22 cellular contexts compared by ENCODE assay signal in genomic region chr6:42460892-42461291, GRCh38.
"Had no signal": no experiment of that assay in that cellular context is flagged by ENCODE, and none has a peak within 500 bp of the region (broad histone marks: within the 10 kb centered on the region; RNA-seq: fewer than 3 reads in every experiment).

No MANE protein-coding gene starts in this region.

- H3K27me3 ChIP-seq: brain microvascular endothelial cell, upper lobe of left lung had no signal

- H3K36me3 ChIP-seq: brain microvascular endothelial cell, prostate gland, upper lobe of left lung had no signal

- H3K9me3 Mint-ChIP-seq: activated naive CD4-positive, alpha-beta T cell treated with anti-CD3 and anti-CD28 coated beads, Interleukin-2, amount 50 U/mL, for 72 hours; activated T-cell treated with anti-CD3 and anti-CD28 coated beads, Interleukin-2, amount 50 U/mL, for 72 hours; central memory CD8-positive, alpha-beta T cell; dendritic cell treated with granulocyte-macrophage colony-stimulating factor and Interleukin-4, amounts not matched to agents 40 ng/mL and 50 ng/mL, for 4 days; natural killer cell treated with Interleukin-12 subunit alpha and Interleukin-12 subunit beta and Interleukin-15 and Interleukin-18, amount 100 ng/mL, for 72 hours; stimulated activated naive CD8-positive, alpha-beta T cell treated with anti-CD3 and anti-CD28 coated beads, Interleukin-15, amount 100 ng/mL, for 72 hours had no signal

- H3K36me3 Mint-ChIP-seq: activated naive CD4-positive, alpha-beta T cell treated with anti-CD3 and anti-CD28 coated beads, Interleukin-2, amount 50 U/mL, for 72 hours; memory B cell; natural killer cell treated with Interleukin-12 subunit alpha and Interleukin-12 subunit beta and Interleukin-15 and Interleukin-18, amount 100 ng/mL, for 72 hours had no signal

- H3K9me3 ChIP-seq: prostate gland, upper lobe of left lung had no signal

- H3K27ac Mint-ChIP-seq: activated CD4-positive, alpha-beta T cell treated with anti-CD3 and anti-CD28 coated beads, Interleukin-2, amount 10 ng/mL, durations not matched to agents 24 days and 14 days; activated naive CD4-positive, alpha-beta T cell treated with anti-CD3 and anti-CD28 coated beads, Interleukin-2, amount 50 U/mL, for 72 hours; activated T-cell treated with anti-CD3 and anti-CD28 coated beads, Interleukin-2, amount 50 U/mL, for 72 hours; dendritic cell treated with granulocyte-macrophage colony-stimulating factor and Interleukin-4, amounts not matched to agents 40 ng/mL and 50 ng/mL, for 4 days; memory B cell; natural killer cell treated with Interleukin-12 subunit alpha and Interleukin-12 subunit beta and Interleukin-15 and Interleukin-18, amount 100 ng/mL, for 72 hours; stimulated activated naive CD8-positive, alpha-beta T cell treated with anti-CD3 and anti-CD28 coated beads, Interleukin-15, amount 100 ng/mL, for 72 hours had no signal

- H3K4me1 Mint-ChIP-seq: activated CD4-positive, alpha-beta T cell treated with anti-CD3 and anti-CD28 coated beads, Interleukin-2, amount 10 ng/mL, durations not matched to agents 24 days and 14 days; central memory CD8-positive, alpha-beta T cell; memory B cell had no signal

- H3K4me1 ChIP-seq: prostate gland, upper lobe of left lung had no signal

- H3K27me3 Mint-ChIP-seq: central memory CD8-positive, alpha-beta T cell; stimulated activated naive CD8-positive, alpha-beta T cell treated with anti-CD3 and anti-CD28 coated beads, Interleukin-15, amount 100 ng/mL, for 72 hours had no signal

- H3K4me3 Mint-ChIP-seq: activated CD4-positive, alpha-beta T cell treated with anti-CD3 and anti-CD28 coated beads, Interleukin-2, amount 10 ng/mL, durations not matched to agents 24 days and 14 days; activated T-cell treated with anti-CD3 and anti-CD28 coated beads, Interleukin-2, amount 50 U/mL, for 72 hours; central memory CD8-positive, alpha-beta T cell; dendritic cell treated with granulocyte-macrophage colony-stimulating factor and Interleukin-4, amounts not matched to agents 40 ng/mL and 50 ng/mL, for 4 days; memory B cell; natural killer cell treated with Interleukin-12 subunit alpha and Interleukin-12 subunit beta and Interleukin-15 and Interleukin-18, amount 100 ng/mL, for 72 hours; stimulated activated naive CD8-positive, alpha-beta T cell treated with anti-CD3 and anti-CD28 coated beads, Interleukin-15, amount 100 ng/mL, for 72 hours had no signal

- DNase-seq: activated CD4-positive, alpha-beta T cell treated with anti-CD3 and anti-CD28 coated beads, Interleukin-2, amount 10 ng/mL, durations not matched to agents 24 days and 14 days; activated CD4-positive, CD25-positive, alpha-beta regulatory T cell; activated CD8-positive, alpha-beta memory T cell treated with anti-CD3 and anti-CD28 coated beads, Interleukin-2, amount 50 U/mL, for 48 hours; activated gamma-delta T cell; activated T-cell treated with anti-CD3 and anti-CD28 coated beads, Interleukin-2, amount 50 U/mL, for 72 hours; amniotic stem cell; brain microvascular endothelial cell; hippocampal formation; kidney glomerular epithelial cell; left ventricle myocardium superior; right cardiac atrium; small intestine; stimulated activated naive CD8-positive, alpha-beta T cell treated with anti-CD3 and anti-CD28 coated beads, Interleukin-15, amount 100 ng/mL, for 72 hours; SW 1271; upper lobe of left lung had no signal

- H3K27ac ChIP-seq: brain microvascular endothelial cell, epithelial cell of prostate, prostate gland, upper lobe of left lung had no signal

- ATAC-seq: activated naive CD4-positive, alpha-beta T cell treated with anti-CD3 and anti-CD28 coated beads, Interleukin-2, amount 50 U/mL, for 72 hours; activated T-cell treated with anti-CD3 and anti-CD28 coated beads, Interleukin-2, amount 50 U/mL, for 72 hours; left ventricle myocardium superior; natural killer cell treated with Interleukin-12 subunit alpha and Interleukin-12 subunit beta and Interleukin-15 and Interleukin-18, amount 100 ng/mL, for 72 hours; right cardiac atrium; stimulated activated naive CD8-positive, alpha-beta T cell treated with anti-CD3 and anti-CD28 coated beads, Interleukin-15, amount 100 ng/mL, for 72 hours had no signal

- H3K4me3 ChIP-seq: prostate gland, upper lobe of left lung had no signal
